In the genomic region with DNA sequence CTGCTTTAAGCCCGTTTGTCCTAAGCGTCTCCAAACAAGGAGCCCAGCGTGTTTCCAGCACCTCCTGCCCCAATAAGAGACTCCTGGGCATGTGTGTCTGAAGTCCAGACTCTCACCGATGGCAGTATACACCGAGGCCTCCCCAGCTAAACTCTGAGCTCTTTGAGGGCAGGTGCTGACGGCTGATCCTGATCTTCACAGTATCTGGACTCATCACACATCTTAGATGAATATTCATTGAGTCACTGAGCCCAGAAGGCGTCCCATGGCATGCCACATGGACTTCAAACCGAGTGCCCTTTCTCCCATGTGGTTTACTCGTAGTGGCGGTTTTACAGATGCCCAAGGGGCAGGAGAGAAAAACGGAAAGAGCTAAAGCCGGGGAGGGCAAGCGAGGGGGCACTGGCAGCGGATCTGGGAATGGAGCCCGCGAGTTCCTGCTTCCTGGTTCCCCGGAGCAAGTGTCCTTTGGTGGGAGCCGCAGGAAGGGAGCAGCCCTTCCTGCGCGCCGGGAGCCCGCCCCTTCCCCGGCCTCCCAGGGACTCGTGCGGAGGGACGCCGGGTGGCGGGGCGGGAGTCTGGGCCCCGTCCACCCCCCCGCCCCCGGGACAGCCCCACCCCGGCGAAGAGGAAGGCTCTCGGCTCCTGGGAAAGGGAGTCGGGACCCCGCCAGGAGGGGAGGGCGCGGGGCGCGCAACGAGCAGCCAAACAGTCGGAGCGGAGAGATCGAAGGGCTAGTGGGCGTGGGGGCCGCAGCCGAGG, we compare ENCODE assay signal across 8 cellular contexts. TPM values are rescaled to one million over a fixed set of nuclear protein-coding genes. Genes with fewer than 3 reads are reported as not detected.
A peak's percentile ranks its signal among the peaks of the same experiment; 100 is the strongest.
DNase-seq lines count a peak whose midpoint lies in the region; ATAC-seq, FAIRE-seq and TF ChIP-seq lines count a peak whose summit lies in the region.

No MANE protein-coding gene starts in this region.

- peaks cover 0 to 4% (median 0%) of the 10 kb centered on the region in 5 experiments for H3K9me3 Mint-ChIP-seq in brain
- H3K9me3 Mint-ChIP-seq in stimulated activated naive CD8-positive, alpha-beta T cell treated with anti-CD3 and anti-CD28 coated beads, Interleukin-15, Interleukin-2, amounts not matched to agents 100 ng/mL and 50 ng/mL, for 24 hours: no peaks in the 10 kb centered on the region

- H3K4me3 ChIP-seq in GM12865 (ENCODE audit: low read depth, low read length): peak overlapping the region; percentile 51
- H3K4me3 ChIP-seq in kidney (ENCODE audit: low read length in 2 of 2): peak overlapping the region; percentile 46 to 73

- intact Hi-C loops in kidney (cut with DNase I): no loop called here

- H3K27ac ChIP-seq in kidney (ENCODE audit: low read depth in 2 of 2, low read length in 2 of 2): peak overlapping the region; percentile 38 to 78

- H3K9me3 ChIP-seq in kidney (ENCODE audit: control insufficient read depth in 1 of 2, low read length in 2 of 2): no peaks in the 10 kb centered on the region

- peak overlapping the region; percentile 12 to 83 for H3K9ac ChIP-seq in kidney (ENCODE audit: low read length in 2 of 2)

- no peaks in the 10 kb centered on the region for H3K36me3 ChIP-seq in kidney (ENCODE audit: control insufficient read depth in 1 of 2, insufficient read depth in 2 of 2, low read length in 2 of 2)

- peaks cover 48% of the 10 kb centered on the region for H3K27me3 Mint-ChIP-seq in brain
- H3K27me3 Mint-ChIP-seq in stimulated activated naive CD8-positive, alpha-beta T cell treated with anti-CD3 and anti-CD28 coated beads, Interleukin-15, Interleukin-2, amounts not matched to agents 100 ng/mL and 50 ng/mL, for 24 hours: peaks cover 51% of the 10 kb centered on the region

- no peak for TF ChIP-seq CTCF in GM12865 (IDR thresholded peaks at IDR 0.05; ENCODE audit: insufficient read depth, low read depth, low read length, missing control alignments)
- no peak for TF ChIP-seq CTCF in brain (conservative IDR thresholded peaks at IDR 0.05)
- TF ChIP-seq CTCF in kidney (IDR thresholded peaks at IDR 0.05; ENCODE audit: borderline replicate concordance, extremely low read depth, insufficient read depth): no peak

- H3K27ac Mint-ChIP-seq in brain: peak overlapping the region in 4 of 5 experiments; percentile 35 to 83 (median 58)
- no peak overlapping the region for H3K27ac Mint-ChIP-seq in stimulated activated naive CD8-positive, alpha-beta T cell treated with anti-CD3 and anti-CD28 coated beads, Interleukin-15, Interleukin-2, amounts not matched to agents 100 ng/mL and 50 ng/mL, for 24 hours

- H3K4me1 ChIP-seq in kidney (ENCODE audit: control insufficient read depth in 1 of 2, insufficient read depth in 1 of 2, low read depth in 1 of 2, low read length in 2 of 2): peaks cover 10 to 18% of the 10 kb centered on the region in 2 donors

- no peak for FAIRE-seq in kidney (lab: Jason Lieb, UNC)

- DNase-seq in AG08395 (ENCODE audit: low spot score) (peak; percentile 92), GM12865 (ENCODE audit: low read depth) (peak; percentile 18), NCI-H510A treated with DMSO at 0.1 percent for 48 hours (lab: John Stamatoyannopoulos, UW) (peak; percentile 66), kidney (peak; percentile 93), cortex of kidney (lab: John Stamatoyannopoulos, UW) (no peak)

- ATAC-seq in HG03439 (IDR thresholded peaks at IDR 0.05; ENCODE audit: unreplicated experiment): no peak

- H3K36me3 Mint-ChIP-seq in brain: no peaks in the 10 kb centered on the region
- H3K36me3 Mint-ChIP-seq in stimulated activated naive CD8-positive, alpha-beta T cell treated with anti-CD3 and anti-CD28 coated beads, Interleukin-15, Interleukin-2, amounts not matched to agents 100 ng/mL and 50 ng/mL, for 24 hours (ENCODE audit: low read depth): no peaks in the 10 kb centered on the region

- H3K4me1 Mint-ChIP-seq in brain: peaks cover 33% of the 10 kb centered on the region
- peaks cover 21% of the 10 kb centered on the region for H3K4me1 Mint-ChIP-seq in stimulated activated naive CD8-positive, alpha-beta T cell treated with anti-CD3 and anti-CD28 coated beads, Interleukin-15, Interleukin-2, amounts not matched to agents 100 ng/mL and 50 ng/mL, for 24 hours (ENCODE audit: low read depth)

- H3K4me3 Mint-ChIP-seq in brain: peak overlapping the region; percentile 91 to 94 (median 92)
- H3K4me3 Mint-ChIP-seq in stimulated activated naive CD8-positive, alpha-beta T cell treated with anti-CD3 and anti-CD28 coated beads, Interleukin-15, Interleukin-2, amounts not matched to agents 100 ng/mL and 50 ng/mL, for 24 hours: peak overlapping the region; percentile 77

RNA-seq across cellular contexts. Expression of a gene that starts 0.6 kb away (rescaled TPM):
- polyA plus RNA-seq in brain (ENCODE audit: insufficient read depth, low read depth, low replicate concordance): 6.1 TPM
- 40.9 TPM for total RNA-seq in kidney
- 19.8 TPM for polyA plus RNA-seq in kidney (ENCODE audit: insufficient read depth, low read depth, low replicate concordance)
